ENCODE assay signal across 8 cellular contexts in genomic region chr17:41664587-41665565, GRCh38. TPM values are rescaled to one million over a fixed set of nuclear protein-coding genes. Genes with fewer than 3 reads are reported as not detected.
DNase-seq lines count a peak whose midpoint lies in the region; ATAC-seq and TF ChIP-seq lines count a peak whose summit lies in the region.

No MANE protein-coding gene starts in this region.

- intact Hi-C loops in lower lobe of right lung (cut with DNase I), result no loop called here

- H3K27me3 ChIP-seq in lower lobe of right lung (ENCODE audit: low read depth), result no peaks in the 10 kb centered on the region

- H3K36me3 ChIP-seq in lower lobe of right lung, result no peaks in the 10 kb centered on the region

- no peaks in the 10 kb centered on the region for H3K9me3 Mint-ChIP-seq in activated naive CD4-positive, alpha-beta T cell treated with anti-CD3 and anti-CD28 coated beads, Interleukin-2, amount 10 ng/mL, durations not matched to agents 7 days and 5 days
- H3K9me3 Mint-ChIP-seq in activated naive CD4-positive, alpha-beta T cell treated with anti-CD3 and anti-CD28 coated beads, Interleukin-2, amount 50 U/mL, for 72 hours, result no peaks in the 10 kb centered on the region
- H3K9me3 Mint-ChIP-seq in type B pancreatic cell, result no peaks in the 10 kb centered on the region

- CTCF ChIA-PET in activated naive CD4-positive, alpha-beta T cell treated with anti-CD3 and anti-CD28 coated beads, Interleukin-2, amount 10 ng/mL, durations not matched to agents 7 days and 5 days (lab: Charles Lee), result interaction anchor here (0.6 to 12.0 kb wide), 17 partner anchors 13 to 1045 kb away, joined by 3 to 311 read pairs (median 5); partner anchors contain the start of gene EIF1
- CTCF ChIA-PET in HEK293T (lab: Yijun Ruan, JAX), result interaction anchor here (0.6 to 8.3 kb wide), 24 partner anchors 9 to 943 kb away, joined by 3 to 104 read pairs (median 4); partner anchors contain the start of genes EIF1 and JUP

- peaks cover 24% of the 10 kb centered on the region for H3K4me1 ChIP-seq in lower lobe of right lung

- in situ Hi-C loops in astrocyte of the spinal cord (cut with HindIII; ENCODE audit: low sequenced_read_pairs), result no loop called here

- no peaks in the 10 kb centered on the region for H3K9me3 ChIP-seq in lower lobe of right lung

- peaks cover 44% of the 10 kb centered on the region for H3K4me1 Mint-ChIP-seq in activated naive CD4-positive, alpha-beta T cell treated with anti-CD3 and anti-CD28 coated beads, Interleukin-2, amount 10 ng/mL, durations not matched to agents 7 days and 5 days
- H3K4me1 Mint-ChIP-seq in type B pancreatic cell (ENCODE audit: unreplicated experiment), result peaks cover 30% of the 10 kb centered on the region

- H3K27ac Mint-ChIP-seq in activated naive CD4-positive, alpha-beta T cell treated with anti-CD3 and anti-CD28 coated beads, Interleukin-2, amount 10 ng/mL, durations not matched to agents 7 days and 5 days, result peak overlapping the region; percentile 98
- peak overlapping the region in 1 of 2 donors; percentile 94 for H3K27ac Mint-ChIP-seq in activated naive CD4-positive, alpha-beta T cell treated with anti-CD3 and anti-CD28 coated beads, Interleukin-2, amount 50 U/mL, for 72 hours
- H3K27ac Mint-ChIP-seq in type B pancreatic cell, result peak overlapping the region; percentile 98

- peak overlapping the region; percentile 83 for H3K4me3 Mint-ChIP-seq in activated naive CD4-positive, alpha-beta T cell treated with anti-CD3 and anti-CD28 coated beads, Interleukin-2, amount 10 ng/mL, durations not matched to agents 7 days and 5 days
- peak overlapping the region; percentile 90 for H3K4me3 Mint-ChIP-seq in type B pancreatic cell

- H3K36me3 Mint-ChIP-seq in activated naive CD4-positive, alpha-beta T cell treated with anti-CD3 and anti-CD28 coated beads, Interleukin-2, amount 10 ng/mL, durations not matched to agents 7 days and 5 days, result no peaks in the 10 kb centered on the region
- no peaks in the 10 kb centered on the region for H3K36me3 Mint-ChIP-seq in activated naive CD4-positive, alpha-beta T cell treated with anti-CD3 and anti-CD28 coated beads, Interleukin-2, amount 50 U/mL, for 72 hours
- no peaks in the 10 kb centered on the region for H3K36me3 Mint-ChIP-seq in type B pancreatic cell

- H3K4me3 ChIP-seq in astrocyte of the spinal cord (ENCODE audit: low read depth, low read length) (peak overlapping the region; percentile 32), lower lobe of right lung (peak overlapping the region; percentile 52)

- no peak overlapping the region for H3K27ac ChIP-seq in lower lobe of right lung

- POLR2A ChIA-PET in HEK293T (lab: Yijun Ruan, JAX), result interaction anchor here (0.6 to 9.2 kb wide), 16 partner anchors 12 to 334 kb away, joined by 3 to 145 read pairs (median 3); partner anchors contain the start of gene EIF1

- H3K27me3 Mint-ChIP-seq in activated naive CD4-positive, alpha-beta T cell treated with anti-CD3 and anti-CD28 coated beads, Interleukin-2, amount 10 ng/mL, durations not matched to agents 7 days and 5 days, result peaks cover 52% of the 10 kb centered on the region
- H3K27me3 Mint-ChIP-seq in type B pancreatic cell, result no peaks in the 10 kb centered on the region

- no peak for ATAC-seq in activated naive CD4-positive, alpha-beta T cell treated with anti-CD3 and anti-CD28 coated beads, Interleukin-2, amount 50 U/mL, for 72 hours
- ATAC-seq in lower lobe of right lung, result no peak
- ATAC-seq in GM21576 (IDR thresholded peaks at IDR 0.05; ENCODE audit: unreplicated experiment), result no peak
- no peak for ATAC-seq in HG02973 (IDR thresholded peaks at IDR 0.05; ENCODE audit: unreplicated experiment)

- no peak for DNase-seq in activated naive CD4-positive, alpha-beta T cell treated with anti-CD3 and anti-CD28 coated beads, Interleukin-2, amount 10 ng/mL, durations not matched to agents 7 days and 5 days
- no peak for DNase-seq in activated naive CD4-positive, alpha-beta T cell treated with anti-CD3 and anti-CD28 coated beads, Interleukin-2, amount 50 U/mL, for 72 hours (ENCODE audit: low spot score in 2 of 2)
- DNase-seq in astrocyte of the spinal cord (ENCODE audit: low read depth, low spot score) (no peak), lower lobe of right lung (no peak), type B pancreatic cell (ENCODE audit: extremely low spot score, unreplicated experiment) (no peak), HEK293T (ENCODE audit: extremely low spot score) (no peak)

- no peak for TF ChIP-seq CTCF in astrocyte of the spinal cord (IDR thresholded peaks at IDR 0.05; ENCODE audit: low read depth, low read length)
- no peak for TF ChIP-seq CTCF in lower lobe of right lung (IDR thresholded peaks at IDR 0.05)
- TF ChIP-seq CTCF in type B pancreatic cell (conservative IDR thresholded peaks at IDR 0.05), result no peak

TF ChIP-seq in HEK293T, 16 proteins besides CTCF, POLR2A, EP300 and RAD21:
- no peak for TF ChIP-seq FOXA1 (IDR thresholded peaks at IDR 0.05)
- TF ChIP-seq ELF4 (IDR thresholded peaks at IDR 0.05), result no peak
- TF ChIP-seq L3MBTL2 (conservative IDR thresholded peaks at IDR 0.05), result no peak
- TF ChIP-seq SUZ12 (IDR thresholded peaks at IDR 0.05), result no peak
- TF ChIP-seq NFRKB (IDR thresholded peaks at IDR 0.05), result no peak
- TF ChIP-seq CTBP1 (IDR thresholded peaks at IDR 0.05; ENCODE audit: borderline replicate concordance), result no peak
- TF ChIP-seq TARDBP (IDR thresholded peaks at IDR 0.05), result no peak
- TF ChIP-seq ARNT (IDR thresholded peaks at IDR 0.05), result no peak
- TF ChIP-seq FOXK2 (IDR thresholded peaks at IDR 0.05), result no peak
- no peak for TF ChIP-seq HDGF (IDR thresholded peaks at IDR 0.05; ENCODE audit: borderline replicate concordance)
- no peak for TF ChIP-seq PKNOX1 (IDR thresholded peaks at IDR 0.05)
- no peak for TF ChIP-seq SP1 (IDR thresholded peaks at IDR 0.05)
- no peak for TF ChIP-seq BHLHE40 (IDR thresholded peaks at IDR 0.05; ENCODE audit: borderline replicate concordance)
- TF ChIP-seq FOXM1 (IDR thresholded peaks at IDR 0.05; ENCODE audit: borderline replicate concordance), result no peak
- no peak for TF ChIP-seq LEF1 (IDR thresholded peaks at IDR 0.05; ENCODE audit: borderline replicate concordance)
- no peak for TF ChIP-seq ZNF384 (IDR thresholded peaks at IDR 0.05)

RNA-seq across cellular contexts. Expression of gene EIF1, which starts 23.8 kb away (rescaled TPM):
- total RNA-seq in activated naive CD4-positive, alpha-beta T cell treated with anti-CD3 and anti-CD28 coated beads, Interleukin-2, amount 50 U/mL, for 72 hours, result 1,000 to 10,000 TPM in 1 of 2 donors, 100 to 1,000 TPM in 1; 899 to 1,106 TPM
- total RNA-seq in lower lobe of right lung (943 TPM), type B pancreatic cell (ENCODE audit: low replicate concordance) (677 and 972 TPM in 2 replicates)

RNA-seq across cellular contexts. Expression of gene KRT17, which starts 40.5 kb away (rescaled TPM):
- total RNA-seq in activated naive CD4-positive, alpha-beta T cell treated with anti-CD3 and anti-CD28 coated beads, Interleukin-2, amount 50 U/mL, for 72 hours, result under 1 TPM in 1 of 2 donors, not detected in 1; 0.50 TPM
- 2.6 TPM for total RNA-seq in lower lobe of right lung
- total RNA-seq in type B pancreatic cell (ENCODE audit: low replicate concordance), result 512 and 3,327 TPM in 2 replicates

RNA-seq across cellular contexts. Expression of gene GAST, which starts 47.3 kb away (rescaled TPM):
- total RNA-seq in activated naive CD4-positive, alpha-beta T cell treated with anti-CD3 and anti-CD28 coated beads, Interleukin-2, amount 50 U/mL, for 72 hours, result not detected
- total RNA-seq in lower lobe of right lung, result not detected
- 119 and 193 TPM in 2 replicates for total RNA-seq in type B pancreatic cell (ENCODE audit: low replicate concordance)

RNA-seq across cellular contexts. Expression of gene KRT16, which starts 52.3 kb away (rescaled TPM):
- not detected for total RNA-seq in activated naive CD4-positive, alpha-beta T cell treated with anti-CD3 and anti-CD28 coated beads, Interleukin-2, amount 50 U/mL, for 72 hours
- not detected for total RNA-seq in lower lobe of right lung
- 1.5 and 9.2 TPM in 2 replicates for total RNA-seq in type B pancreatic cell (ENCODE audit: low replicate concordance)

Comparison
In these comparisons a context has a peak if more than half of its experiments do, and no peak if none do; other contexts are left out.
1. RNA of gene KRT17, which starts 40.5 kb away (total RNA-seq): 512 to 3,327 TPM in type B pancreatic cell; 2.6 TPM in lower lobe of right lung (single experiment) and 0.50 TPM in activated naive CD4-positive, alpha-beta T cell treated with anti-CD3 and anti-CD28 coated beads, Interleukin-2, amount 50 U/mL, for 72 hours; every median in the first group is over 100 times any median in the second.
2. RNA of gene GAST, which starts 47.3 kb away (total RNA-seq): 119 to 193 TPM in type B pancreatic cell; not detected in activated naive CD4-positive, alpha-beta T cell treated with anti-CD3 and anti-CD28 coated beads, Interleukin-2, amount 50 U/mL, for 72 hours and not detected in lower lobe of right lung (single experiment); every median in the first group is over 100 times any median in the second.